Comparison of ENCODE assay signal across 8 cellular contexts in the genomic region with DNA sequence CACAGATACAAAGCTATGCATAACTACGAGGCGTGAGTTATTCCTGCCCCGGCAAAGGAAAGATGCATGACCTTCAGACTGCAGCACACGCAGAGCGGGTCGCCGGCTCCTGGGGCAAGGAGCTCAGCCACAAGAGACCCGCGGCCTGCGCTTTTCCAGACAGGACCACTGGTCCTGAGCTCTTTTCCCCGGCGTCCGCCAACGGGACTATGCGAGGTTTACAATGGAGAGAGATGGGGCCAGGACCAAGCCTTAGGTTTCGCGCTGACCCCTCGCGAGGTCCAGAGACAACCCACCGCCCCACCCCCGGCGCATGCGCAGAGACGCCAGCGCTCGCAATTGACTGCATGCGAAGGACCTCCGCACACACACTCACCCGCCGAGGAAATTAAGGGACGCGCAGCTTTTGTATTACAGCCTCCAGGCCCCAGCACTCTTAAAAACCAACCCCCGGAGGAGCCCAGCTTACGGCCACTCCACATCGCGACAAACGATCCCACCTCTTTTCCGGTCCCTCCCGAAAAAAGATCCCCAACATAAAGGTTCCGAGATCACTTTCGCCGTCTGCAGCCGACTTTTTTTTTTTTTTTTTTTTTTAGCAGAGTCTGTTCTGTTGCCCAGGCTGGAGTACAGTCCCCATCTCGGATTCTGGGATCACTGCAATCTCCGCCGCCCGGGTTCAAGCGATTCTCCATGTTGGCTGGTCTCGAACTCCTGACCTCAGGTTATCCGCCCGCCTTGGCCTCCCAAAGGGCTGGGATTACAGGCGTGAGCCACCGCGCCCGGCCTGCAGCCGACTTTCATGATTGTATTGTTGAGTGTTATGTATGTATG. TPM values are rescaled to one million over a fixed set of nuclear protein-coding genes. Genes with fewer than 3 reads are reported as not detected.
DNase-seq lines count a peak whose midpoint lies in the region; ATAC-seq, FAIRE-seq and TF ChIP-seq lines count a peak whose summit lies in the region.

A gene with protein sequence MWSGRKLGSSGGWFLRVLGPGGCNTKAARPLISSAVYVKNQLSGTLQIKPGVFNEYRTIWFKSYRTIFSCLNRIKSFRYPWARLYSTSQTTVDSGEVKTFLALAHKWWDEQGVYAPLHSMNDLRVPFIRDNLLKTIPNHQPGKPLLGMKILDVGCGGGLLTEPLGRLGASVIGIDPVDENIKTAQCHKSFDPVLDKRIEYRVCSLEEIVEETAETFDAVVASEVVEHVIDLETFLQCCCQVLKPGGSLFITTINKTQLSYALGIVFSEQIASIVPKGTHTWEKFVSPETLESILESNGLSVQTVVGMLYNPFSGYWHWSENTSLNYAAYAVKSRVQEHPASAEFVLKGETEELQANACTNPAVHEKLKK (minus strand): TSS at position 498 of the 834 bp plus-strand sequence. CDS start 16 bp downstream, at position 482.

- H3K4me3 ChIP-seq in GM12875 (ENCODE audit: low read depth, low read length), result peak within 1 kb of the TSS; percentile 88
- H3K4me3 ChIP-seq in right atrium auricular region, result peak within 1 kb of the TSS; percentile 81 to 83
- H3K4me3 ChIP-seq in psoas muscle, result peak within 1 kb of the TSS; percentile 89

- peak; percentile 74 for ATAC-seq in HG02623 (IDR thresholded peaks at IDR 0.05; ENCODE audit: unreplicated experiment)
- peak; percentile 78 to 91 (median 86) for ATAC-seq in psoas muscle

- H3K27me3 Mint-ChIP-seq in T-helper 1 cell treated with Interleukin-12 subunit alpha and Interleukin-12 subunit beta and Interleukin-4 antibody, amounts not matched to agents 30 μg/mL and 1 μg/mL, for 36 hours (ENCODE audit: low read depth), result no peaks in the 10 kb centered on the region

- H3K4me3 Mint-ChIP-seq in T-helper 1 cell treated with Interleukin-12 subunit alpha and Interleukin-12 subunit beta and Interleukin-4 antibody, amounts not matched to agents 30 μg/mL and 1 μg/mL, for 36 hours, result peak within 1 kb of the TSS; percentile 93

- H3K27me3 ChIP-seq in right atrium auricular region, result no peaks in the 10 kb centered on the region
- no peaks in the 10 kb centered on the region for H3K27me3 ChIP-seq in psoas muscle (ENCODE audit: insufficient read depth in 3 of 3, low read length in 2 of 3)

- FAIRE-seq in urothelium cell line (lab: Jason Lieb, UNC), result no peak

- H3K4me1 ChIP-seq in right atrium auricular region, result no peaks in the 10 kb centered on the region
- H3K4me1 ChIP-seq in psoas muscle, result no peaks in the 10 kb centered on the region

- TF ChIP-seq CTCF in GM12875 (IDR thresholded peaks at IDR 0.05; ENCODE audit: borderline replicate concordance, insufficient read depth, low read depth, low read length), result no peak
- TF ChIP-seq CTCF in right atrium auricular region (IDR thresholded peaks at IDR 0.05), result no peak
- TF ChIP-seq CTCF in psoas muscle (IDR thresholded peaks at IDR 0.05), result no peak

- H3K27ac ChIP-seq in right atrium auricular region (peak within 1 kb of the TSS; percentile 79 to 86), psoas muscle (peak within 1 kb of the TSS; percentile 85)

- no peaks in the 10 kb centered on the region for H3K9me3 ChIP-seq in right atrium auricular region
- H3K9me3 ChIP-seq in psoas muscle, result no peaks in the 10 kb centered on the region

- H3K4me1 Mint-ChIP-seq in T-helper 1 cell treated with Interleukin-12 subunit alpha and Interleukin-12 subunit beta and Interleukin-4 antibody, amounts not matched to agents 30 μg/mL and 1 μg/mL, for 36 hours (ENCODE audit: low read depth), result peaks cover 10% of the 10 kb centered on the region

- peak within 1 kb of the TSS; percentile 83 for H3K27ac Mint-ChIP-seq in T-helper 1 cell treated with Interleukin-12 subunit alpha and Interleukin-12 subunit beta and Interleukin-4 antibody, amounts not matched to agents 30 μg/mL and 1 μg/mL, for 36 hours

- no peaks in the 10 kb centered on the region for H3K9me3 Mint-ChIP-seq in T-helper 1 cell treated with Interleukin-12 subunit alpha and Interleukin-12 subunit beta and Interleukin-4 antibody, amounts not matched to agents 30 μg/mL and 1 μg/mL, for 36 hours

- H3K36me3 ChIP-seq in right atrium auricular region (peaks cover 7% of the 10 kb centered on the region), psoas muscle (ENCODE audit: insufficient read depth in 1 of 2, low read depth in 1 of 2) (peaks cover 0 to 21% of the 10 kb centered on the region in 2 donors)

- DNase-seq in NCI-H1092 treated with DMSO at 0.1 percent for 48 hours (lab: John Stamatoyannopoulos, UW), result peak; percentile 63
- DNase-seq in amygdala (lab: John Stamatoyannopoulos, UW), result peak in 53 of 56 donors; percentile 14 to 83 (median 61)
- no peak for DNase-seq in right atrium auricular region (ENCODE audit: low spot score)
- peak; percentile 78 to 87 for DNase-seq in psoas muscle
- peak; percentile 80 for DNase-seq in urothelium cell line (ENCODE audit: low spot score)

- 7 to 9% (median 8%) methylated on average over 55 to 56 of the region's 56 CpGs for WGBS in psoas muscle, 3 donors

- intact Hi-C loops in psoas muscle (cut with DNase I), result loop anchor here in 1 of 2 donors (5.0 kb wide), 1 partner anchor 33 kb away; a partner anchor contains a TSS

- peaks cover 4% of the 10 kb centered on the region for H3K36me3 Mint-ChIP-seq in T-helper 1 cell treated with Interleukin-12 subunit alpha and Interleukin-12 subunit beta and Interleukin-4 antibody, amounts not matched to agents 30 μg/mL and 1 μg/mL, for 36 hours (ENCODE audit: low read depth)

RNA-seq across cellular contexts. Expression of the gene that starts here (rescaled TPM):
- total RNA-seq in right atrium auricular region, result 10 to 100 TPM in 1 of 2 donors, 1 to 10 TPM in 1; 8.8 to 15.1 TPM
- 10 to 100 TPM; 13.5 to 19.0 (median 14.9) TPM for total RNA-seq in psoas muscle
- polyA plus RNA-seq in psoas muscle, result 10 to 100 TPM; 19.1 to 20.0 (median 19.6) TPM
